Comparison of ENCODE assay signal across 19 cellular contexts in the genomic region with DNA sequence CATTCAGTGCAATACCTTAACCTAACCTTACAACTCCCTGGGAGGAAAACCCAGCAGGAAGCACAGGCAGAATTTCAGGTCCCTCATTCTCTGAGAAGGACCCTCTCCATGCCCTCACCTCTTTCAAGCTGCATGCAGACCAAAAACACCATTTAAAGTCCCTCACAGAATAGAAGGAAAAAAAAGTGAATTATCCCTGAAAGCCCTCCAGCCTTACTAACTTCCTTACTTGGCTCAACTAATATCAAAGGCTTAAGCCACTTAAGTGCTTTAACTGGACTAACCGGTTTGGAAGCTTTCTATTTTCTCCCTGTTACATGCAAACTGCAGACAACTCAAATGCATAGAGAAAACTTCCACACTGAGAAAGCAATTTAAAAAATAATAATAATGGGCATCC.
A peak's percentile ranks its signal among the peaks of the same experiment; 100 is the strongest.
DNase-seq lines count a peak whose midpoint lies in the region; ATAC-seq and TF ChIP-seq lines count a peak whose summit lies in the region.
"Had no signal": no experiment of that assay in that cellular context is flagged by ENCODE, and none has a peak within 500 bp of the region (broad histone marks: within the 10 kb centered on the region; RNA-seq: fewer than 3 reads in every experiment).

No MANE protein-coding gene starts in this region.

- H3K27me3 Mint-ChIP-seq in activated naive CD4-positive, alpha-beta T cell treated with anti-CD3 and anti-CD28 coated beads, Interleukin-2, amount 10 ng/mL, durations not matched to agents 7 days and 5 days: no peaks in the 10 kb centered on the region

- H3K4me1 ChIP-seq in lung (ENCODE audit: control insufficient read depth in 2 of 2, insufficient read depth in 2 of 2, low read length in 2 of 2): no peaks in the 10 kb centered on the region
- no peaks in the 10 kb centered on the region for H3K4me1 ChIP-seq in BE2C
- H3K4me1 ChIP-seq: ascending aorta had no signal

- CTCF ChIA-PET in activated naive CD4-positive, alpha-beta T cell treated with anti-CD3 and anti-CD28 coated beads, Interleukin-2, amount 10 ng/mL, durations not matched to agents 7 days and 5 days (lab: Charles Lee): no interaction called here

- H3K27ac Mint-ChIP-seq in activated naive CD4-positive, alpha-beta T cell treated with anti-CD3 and anti-CD28 coated beads, Interleukin-2, amount 10 ng/mL, durations not matched to agents 7 days and 5 days: no peak overlapping the region
- H3K27ac Mint-ChIP-seq: CD8-positive, alpha-beta memory T cell had no signal

- H3K36me3 Mint-ChIP-seq in activated naive CD4-positive, alpha-beta T cell treated with anti-CD3 and anti-CD28 coated beads, Interleukin-2, amount 10 ng/mL, durations not matched to agents 7 days and 5 days: no peaks in the 10 kb centered on the region
- H3K36me3 Mint-ChIP-seq: CD8-positive, alpha-beta memory T cell had no signal

- peak; percentile 63 for DNase-seq in DMS153 treated with DMSO at 0.1 percent for 48 hours (lab: John Stamatoyannopoulos, UW; ENCODE audit: unreplicated experiment)
- DNase-seq in NCI-H1048 (lab: John Stamatoyannopoulos, UW): peak; percentile 52
- peak; percentile 1 for DNase-seq in OCI-M1 (lab: John Stamatoyannopoulos, UW)
- no peak for DNase-seq in lung (ENCODE audit: low spot score)
- DNase-seq in activated naive CD4-positive, alpha-beta T cell treated with anti-CD3 and anti-CD28 coated beads, Interleukin-2, amount 10 ng/mL, durations not matched to agents 7 days and 5 days: no peak
- DNase-seq in BE2C: no peak
- no peak for DNase-seq in dorsolateral prefrontal cortex
- DNase-seq: activated CD8-positive, alpha-beta memory T cell treated with anti-CD3 and anti-CD28 coated beads for 24 hours; activated effector memory CD4-positive, alpha-beta T cell treated with Interleukin-2 at 50 U/mL for 16 hours; CD8-positive, alpha-beta memory T cell; esophagus squamous epithelium; GDM1; left colon; naive B cell; NCI-H226; T-helper 1 cell had no signal

- ATAC-seq in lung (ENCODE audit: insufficient read depth, low FRiP score) (peak; percentile 69), HG03439 (IDR thresholded peaks at IDR 0.05; ENCODE audit: unreplicated experiment) (no peak)
- ATAC-seq: left colon had no signal

- H3K9me3 ChIP-seq in lung (ENCODE audit: control insufficient read depth in 2 of 2, insufficient read depth in 1 of 2, low read length in 1 of 2) (no peaks in the 10 kb centered on the region), BE2C (no peaks in the 10 kb centered on the region)
- H3K9me3 ChIP-seq: ascending aorta, esophagus squamous epithelium had no signal

- no peak overlapping the region for H3K4me3 Mint-ChIP-seq in activated naive CD4-positive, alpha-beta T cell treated with anti-CD3 and anti-CD28 coated beads, Interleukin-2, amount 10 ng/mL, durations not matched to agents 7 days and 5 days
- H3K4me3 Mint-ChIP-seq: CD8-positive, alpha-beta memory T cell; naive B cell had no signal

- H3K4me3 ChIP-seq in lung (no peak overlapping the region), BE2C (ENCODE audit: low read depth, low read length) (no peak overlapping the region), dorsolateral prefrontal cortex (no peak overlapping the region)
- H3K4me3 ChIP-seq: ascending aorta, coronary artery, esophagus squamous epithelium had no signal

- peak overlapping the region in 1 of 2 donors; percentile 52 for H3K27ac ChIP-seq in lung (ENCODE audit: low read depth in 1 of 2, low read length in 1 of 2)
- peak overlapping the region in 1 of 59 donors; percentile 20 for H3K27ac ChIP-seq in dorsolateral prefrontal cortex
- H3K27ac ChIP-seq: ascending aorta, coronary artery, esophagus squamous epithelium had no signal

- H3K27me3 ChIP-seq in lung (ENCODE audit: control insufficient read depth, insufficient read depth) (no peaks in the 10 kb centered on the region), BE2C (no peaks in the 10 kb centered on the region), dorsolateral prefrontal cortex (peaks cover 0 to 5% (median 0%) of the 10 kb centered on the region in 45 donors)
- H3K27me3 ChIP-seq: ascending aorta had no signal

- 14 to 28% methylated on average over 1 of the region's 1 CpG for WGBS in lung, 2 donors

- no peaks in the 10 kb centered on the region for H3K4me1 Mint-ChIP-seq in activated naive CD4-positive, alpha-beta T cell treated with anti-CD3 and anti-CD28 coated beads, Interleukin-2, amount 10 ng/mL, durations not matched to agents 7 days and 5 days
- H3K4me1 Mint-ChIP-seq: CD8-positive, alpha-beta memory T cell; naive B cell had no signal

- no peak for TF ChIP-seq CTCF in lung (IDR thresholded peaks at IDR 0.05; ENCODE audit: control extremely low read depth, extremely low read depth)
- no peak for TF ChIP-seq CTCF in BE2C (IDR thresholded peaks at IDR 0.05; ENCODE audit: low read depth, low read length)
- no peak for TF ChIP-seq CTCF in dorsolateral prefrontal cortex (IDR thresholded peaks at IDR 0.05 in 54 of 56, conservative IDR thresholded peaks at IDR 0.05 in 2 of 56; ENCODE audit: low read depth in 1 of 56, partially characterized antibody in 56 of 56)

- H3K9me3 Mint-ChIP-seq in activated naive CD4-positive, alpha-beta T cell treated with anti-CD3 and anti-CD28 coated beads, Interleukin-2, amount 10 ng/mL, durations not matched to agents 7 days and 5 days: no peaks in the 10 kb centered on the region

- no peaks in the 10 kb centered on the region for H3K36me3 ChIP-seq in lung (ENCODE audit: control insufficient read depth in 2 of 2, insufficient read depth in 2 of 2, low read length in 2 of 2)
- no peaks in the 10 kb centered on the region for H3K36me3 ChIP-seq in BE2C
- H3K36me3 ChIP-seq: ascending aorta, esophagus squamous epithelium had no signal

- intact Hi-C loops in dorsolateral prefrontal cortex (cut with DNase I): no loop called here

Comparison
In these comparisons a context has a peak if more than half of its experiments do, and no peak if none do; other contexts are left out.
1. DNase-seq: peak in DMS153 treated with DMSO at 0.1 percent for 48 hours (single experiment), NCI-H1048 (single experiment) and OCI-M1 (single experiment); none in lung (single experiment), activated naive CD4-positive, alpha-beta T cell treated with anti-CD3 and anti-CD28 coated beads, Interleukin-2, amount 10 ng/mL, durations not matched to agents 7 days and 5 days (single experiment), BE2C (single experiment) and dorsolateral prefrontal cortex (0 of 10).